ENCODE assay signal across 9 cellular contexts in genomic region chr5:139251281-139251687, GRCh38. TPM values are rescaled to one million over a fixed set of nuclear protein-coding genes. Genes with fewer than 3 reads are reported as not detected.
DNase-seq lines count a peak whose midpoint lies in the region; ATAC-seq and TF ChIP-seq lines count a peak whose summit lies in the region.
"Had no signal": no experiment of that assay in that cellular context is flagged by ENCODE, and none has a peak within 500 bp of the region (broad histone marks: within the 10 kb centered on the region; RNA-seq: fewer than 3 reads in every experiment).

No MANE protein-coding gene starts in this region.

- H3K4me3 ChIP-seq in OCI-LY1 (ENCODE audit: low read depth, low read length, poor library complexity, severe bottlenecking): no peak overlapping the region
- no peak overlapping the region for H3K4me3 ChIP-seq in sigmoid colon

- peak overlapping the region; percentile 57 for H3K27ac Mint-ChIP-seq in activated naive CD4-positive, alpha-beta T cell treated with anti-CD3 and anti-CD28 coated beads, Interleukin-2, amount 50 U/mL, for 24 hours

- H3K36me3 Mint-ChIP-seq in activated naive CD4-positive, alpha-beta T cell treated with anti-CD3 and anti-CD28 coated beads, Interleukin-2, amount 50 U/mL, for 24 hours: no peaks in the 10 kb centered on the region

- peaks cover 11% of the 10 kb centered on the region for H3K4me1 Mint-ChIP-seq in activated naive CD4-positive, alpha-beta T cell treated with anti-CD3 and anti-CD28 coated beads, Interleukin-2, amount 50 U/mL, for 24 hours

- 0 out of 2 replicates have a peak, but pooled peaks cover 3% of the 10 kb centered on the region for H3K27me3 ChIP-seq in OCI-LY1 (ENCODE audit: insufficient read depth, low read length)
- no peaks in the 10 kb centered on the region for H3K27me3 ChIP-seq in sigmoid colon

- no peak overlapping the region for H3K9ac ChIP-seq in OCI-LY1 (ENCODE audit: low read length)

- WGBS in sigmoid colon, 2 donors: 36 to 47% methylated on average over 3 of the region's 3 CpGs

- intact Hi-C loops in sigmoid colon (cut with DNase I): no loop called here

- no peak overlapping the region for H2AFZ ChIP-seq in OCI-LY1 (ENCODE audit: low read length)

- ATAC-seq in HG03159 (IDR thresholded peaks at IDR 0.05; ENCODE audit: unreplicated experiment): no peak
- ATAC-seq in HG02571 (IDR thresholded peaks at IDR 0.05; ENCODE audit: unreplicated experiment): no peak

- H3K79me2 ChIP-seq in OCI-LY1 (ENCODE audit: insufficient read depth, low read length): no peaks in the 10 kb centered on the region

- H3K9me2 ChIP-seq in OCI-LY1 (ENCODE audit: low read depth, low read length): no peaks in the 10 kb centered on the region

- H3K36me3 ChIP-seq in OCI-LY1 (ENCODE audit: insufficient read depth, low read length): no peaks in the 10 kb centered on the region
- H3K36me3 ChIP-seq in sigmoid colon: no peaks in the 10 kb centered on the region

- peak; percentile 74 for TF ChIP-seq CTCF in GM12873 (IDR thresholded peaks at IDR 0.05; ENCODE audit: insufficient read depth, low read depth, low read length, missing control alignments)
- peak; percentile 78 for TF ChIP-seq CTCF in OCI-LY1 (IDR thresholded peaks at IDR 0.05; ENCODE audit: low read length)
- TF ChIP-seq CTCF in sigmoid colon (IDR thresholded peaks at IDR 0.05): no peak

- H3K4me2 ChIP-seq in OCI-LY1 (ENCODE audit: low read length): no peak overlapping the region

- H3K27ac ChIP-seq in OCI-LY1 (ENCODE audit: low read depth, low read length, poor library complexity, severe bottlenecking) (no peak overlapping the region), sigmoid colon (no peak overlapping the region)

- no peaks in the 10 kb centered on the region for H4K20me1 ChIP-seq in OCI-LY1 (ENCODE audit: insufficient read depth, low read length)

- peak; percentile 10 for DNase-seq in sigmoid colon
- no peak for DNase-seq in NOMO-1 (lab: John Stamatoyannopoulos, UW; ENCODE audit: unreplicated experiment in 2 of 2)
- DNase-seq in NCI-H1436 (lab: John Stamatoyannopoulos, UW): no peak
- DNase-seq: islet precursor cell had no signal

- no peaks in the 10 kb centered on the region for H3K9me3 Mint-ChIP-seq in activated naive CD4-positive, alpha-beta T cell treated with anti-CD3 and anti-CD28 coated beads, Interleukin-2, amount 50 U/mL, for 24 hours

- H3K27me3 Mint-ChIP-seq in activated naive CD4-positive, alpha-beta T cell treated with anti-CD3 and anti-CD28 coated beads, Interleukin-2, amount 50 U/mL, for 24 hours: no peaks in the 10 kb centered on the region

- H3F3A ChIP-seq in OCI-LY1 (ENCODE audit: insufficient read depth, low read length): no peaks in the 10 kb centered on the region

- H3K9me3 ChIP-seq in OCI-LY1 (ENCODE audit: low read length) (no peaks in the 10 kb centered on the region), sigmoid colon (no peaks in the 10 kb centered on the region)

- TF ChIP-seq POLR2A in sigmoid colon (IDR thresholded peaks at IDR 0.05): no peak

- no peak for TF ChIP-seq EP300 in sigmoid colon (IDR thresholded peaks at IDR 0.05)

- H3K4me3 Mint-ChIP-seq in activated naive CD4-positive, alpha-beta T cell treated with anti-CD3 and anti-CD28 coated beads, Interleukin-2, amount 50 U/mL, for 24 hours: no peak overlapping the region

- H3K4me1 ChIP-seq in OCI-LY1 (ENCODE audit: insufficient read depth, low read length, severe bottlenecking): no peaks in the 10 kb centered on the region
- no peaks in the 10 kb centered on the region for H3K4me1 ChIP-seq in sigmoid colon

RNA-seq across cellular contexts. Expression of gene MATR3, which starts 42.3 kb away (rescaled TPM):
- total RNA-seq in sigmoid colon: 100 to 1,000 TPM; 194 to 272 (median 228) TPM
- polyA plus RNA-seq in sigmoid colon: 100 to 1,000 TPM in 1 of 3 donors, 10 to 100 TPM in 2; 60.8 to 114 (median 66.1) TPM

RNA-seq across cellular contexts. Expression of gene SIL1, which starts 53.1 kb away (rescaled TPM):
- 10 to 100 TPM; 23.2 to 39.2 (median 34.9) TPM for total RNA-seq in sigmoid colon
- polyA plus RNA-seq in sigmoid colon: 10 to 100 TPM in 2 of 3 donors, 1 to 10 TPM in 1; 7.8 to 60.8 (median 17.3) TPM

Comparison
In these comparisons a context has a peak if more than half of its experiments do, and no peak if none do; other contexts are left out.
1. CTCF ChIP-seq: peak in GM12873 (single experiment) and OCI-LY1 (single experiment); none in sigmoid colon (0 of 4).